ENCODE assay signal across 1 cellular context in the genomic region with DNA sequence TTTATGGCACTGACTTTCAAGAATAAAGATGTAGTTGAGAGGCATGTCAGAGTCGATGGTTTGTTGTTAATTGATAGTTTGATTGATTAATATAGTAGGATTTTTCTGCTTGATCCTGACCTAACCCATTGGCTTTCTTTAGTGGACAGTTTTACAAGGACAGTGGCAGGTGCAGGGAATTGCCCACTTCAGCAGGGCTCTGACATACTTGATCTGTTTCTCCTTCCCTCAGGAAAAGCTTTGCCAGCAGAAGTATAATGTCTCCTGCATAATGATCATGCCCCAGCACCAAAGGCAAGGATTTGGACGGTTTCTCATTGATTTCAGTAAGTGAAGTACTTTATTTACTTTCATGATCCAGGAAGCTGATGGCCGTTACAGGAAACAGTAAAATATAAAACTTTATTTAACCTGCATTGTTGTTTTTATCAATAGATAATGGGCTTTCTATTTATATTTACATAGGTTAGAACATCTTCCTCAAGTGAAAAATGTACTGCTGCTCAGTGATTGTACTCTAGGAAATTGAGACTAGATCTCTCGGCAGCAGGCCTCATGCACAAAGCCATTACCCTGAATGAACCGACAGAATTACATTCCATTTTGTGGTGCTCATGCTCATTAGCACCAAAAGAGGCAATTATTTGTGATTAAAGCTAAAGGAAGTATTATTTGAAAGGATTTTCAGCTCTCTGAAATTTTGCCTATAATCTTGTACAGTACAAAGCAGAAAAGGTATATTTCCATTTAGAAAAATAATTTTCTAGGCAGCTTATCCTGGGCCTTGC.
TF ChIP-seq lines count a peak whose summit lies in the region.

No MANE protein-coding gene starts in this region.

TF ChIP-seq in GM12878, 131 proteins besides CTCF, POLR2A, EP300 and RAD21 (continued from another document):
- TF ChIP-seq, protein P1, sequence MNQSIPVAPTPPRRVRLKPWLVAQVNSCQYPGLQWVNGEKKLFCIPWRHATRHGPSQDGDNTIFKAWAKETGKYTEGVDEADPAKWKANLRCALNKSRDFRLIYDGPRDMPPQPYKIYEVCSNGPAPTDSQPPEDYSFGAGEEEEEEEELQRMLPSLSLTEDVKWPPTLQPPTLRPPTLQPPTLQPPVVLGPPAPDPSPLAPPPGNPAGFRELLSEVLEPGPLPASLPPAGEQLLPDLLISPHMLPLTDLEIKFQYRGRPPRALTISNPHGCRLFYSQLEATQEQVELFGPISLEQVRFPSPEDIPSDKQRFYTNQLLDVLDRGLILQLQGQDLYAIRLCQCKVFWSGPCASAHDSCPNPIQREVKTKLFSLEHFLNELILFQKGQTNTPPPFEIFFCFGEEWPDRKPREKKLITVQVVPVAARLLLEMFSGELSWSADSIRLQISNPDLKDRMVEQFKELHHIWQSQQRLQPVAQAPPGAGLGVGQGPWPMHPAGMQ (IDR thresholded peaks at IDR 0.05; ENCODE audit: borderline replicate concordance): no peak
- no peak for TF ChIP-seq NR2C1 (IDR thresholded peaks at IDR 0.05)
- TF ChIP-seq, protein P2, sequence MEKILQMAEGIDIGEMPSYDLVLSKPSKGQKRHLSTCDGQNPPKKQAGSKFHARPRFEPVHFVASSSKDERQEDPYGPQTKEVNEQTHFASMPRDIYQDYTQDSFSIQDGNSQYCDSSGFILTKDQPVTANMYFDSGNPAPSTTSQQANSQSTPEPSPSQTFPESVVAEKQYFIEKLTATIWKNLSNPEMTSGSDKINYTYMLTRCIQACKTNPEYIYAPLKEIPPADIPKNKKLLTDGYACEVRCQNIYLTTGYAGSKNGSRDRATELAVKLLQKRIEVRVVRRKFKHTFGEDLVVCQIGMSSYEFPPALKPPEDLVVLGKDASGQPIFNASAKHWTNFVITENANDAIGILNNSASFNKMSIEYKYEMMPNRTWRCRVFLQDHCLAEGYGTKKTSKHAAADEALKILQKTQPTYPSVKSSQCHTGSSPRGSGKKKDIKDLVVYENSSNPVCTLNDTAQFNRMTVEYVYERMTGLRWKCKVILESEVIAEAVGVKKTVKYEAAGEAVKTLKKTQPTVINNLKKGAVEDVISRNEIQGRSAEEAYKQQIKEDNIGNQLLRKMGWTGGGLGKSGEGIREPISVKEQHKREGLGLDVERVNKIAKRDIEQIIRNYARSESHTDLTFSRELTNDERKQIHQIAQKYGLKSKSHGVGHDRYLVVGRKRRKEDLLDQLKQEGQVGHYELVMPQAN (conservative IDR thresholded peaks at IDR 0.05): no peak
TF ChIP-seq in GM12878: peak in this region for 1.
